1 cellular context compared by ENCODE assay signal in genomic region chr16:72033437-72033836, GRCh38.
TF ChIP-seq lines count a peak whose summit lies in the region.

No MANE protein-coding gene starts in this region.

TF ChIP-seq in endothelial cell of umbilical vein, 7 proteins besides CTCF, POLR2A, EP300 and RAD21:
- TF ChIP-seq, protein P1, sequence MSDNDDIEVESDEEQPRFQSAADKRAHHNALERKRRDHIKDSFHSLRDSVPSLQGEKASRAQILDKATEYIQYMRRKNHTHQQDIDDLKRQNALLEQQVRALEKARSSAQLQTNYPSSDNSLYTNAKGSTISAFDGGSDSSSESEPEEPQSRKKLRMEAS (IDR thresholded peaks at IDR 0.05; ENCODE audit: insufficient read depth, insufficient read length), result no peak
- TF ChIP-seq POLR2AphosphoS5 (IDR thresholded peaks at IDR 0.05; ENCODE audit: insufficient read depth, low read depth, low read length) (no peak), FOS (IDR thresholded peaks at IDR 0.05; ENCODE audit: borderline replicate concordance, insufficient read depth, low read length) (no peak), MYC (IDR thresholded peaks at IDR 0.05; ENCODE audit: low read depth, low read length) (no peak), JUN (IDR thresholded peaks at IDR 0.05; ENCODE audit: borderline replicate concordance, insufficient read depth, insufficient read length, low read depth) (no peak)
